Comparison of ENCODE assay signal across 8 cellular contexts in genomic region chr22:41021039-41021654, GRCh38.
DNase-seq lines count a peak whose midpoint lies in the region; ATAC-seq and TF ChIP-seq lines count a peak whose summit lies in the region.

No MANE protein-coding gene starts in this region.

- H3K4me1 ChIP-seq in trophoblast cell (ENCODE audit: control insufficient read depth in 1 of 2, insufficient read depth in 2 of 2, low read length in 2 of 2): peaks cover 6 to 8% of the 10 kb centered on the region in 2 experiments

- DNase-seq in NCI-H1694 treated with DMSO at 0.1 percent for 48 hours (lab: John Stamatoyannopoulos, UW): peak; percentile 34
- no peak for DNase-seq in NCI-H1694 (lab: John Stamatoyannopoulos, UW)
- no peak for DNase-seq in fibroblast of the aortic adventitia (ENCODE audit: low read depth)
- peak; percentile 35 to 58 for DNase-seq in trophoblast cell
- no peak for DNase-seq in COR-L47 (lab: John Stamatoyannopoulos, UW)
- no peak for DNase-seq in NCI-H82 (lab: John Stamatoyannopoulos, UW)

- peak overlapping the region; percentile 98 for H3K18ac ChIP-seq in trophoblast cell (ENCODE audit: low read length)

- peaks cover 19% of the 10 kb centered on the region for H3K79me1 ChIP-seq in trophoblast cell (ENCODE audit: low read length)

- no peak overlapping the region for H3K23ac ChIP-seq in trophoblast cell (ENCODE audit: low read length)

- no peaks in the 10 kb centered on the region for H3K9me3 ChIP-seq in trophoblast cell (ENCODE audit: insufficient read depth, low read depth, low read length)

- peaks cover 13% of the 10 kb centered on the region for H3K79me2 ChIP-seq in trophoblast cell (ENCODE audit: control insufficient read depth, insufficient read depth, low read length, poor library complexity)

- TF ChIP-seq CTCF in VCaP (conservative IDR thresholded peaks at IDR 0.05) (no peak), fibroblast of the aortic adventitia (IDR thresholded peaks at IDR 0.05; ENCODE audit: insufficient read depth, low read length) (no peak)

- H2BK120ac ChIP-seq in trophoblast cell (ENCODE audit: insufficient read depth, low read length, poor library complexity): peak overlapping the region; percentile 95

- H3K4me3 ChIP-seq in fibroblast of the aortic adventitia (ENCODE audit: low read depth, low read length) (peak overlapping the region; percentile 71), trophoblast cell (ENCODE audit: low read depth, low read length) (peak overlapping the region; percentile 74)

- no peak for ATAC-seq in GM18511 (IDR thresholded peaks at IDR 0.05; ENCODE audit: unreplicated experiment)

- peak overlapping the region; percentile 67 for H3K4me2 ChIP-seq in trophoblast cell (ENCODE audit: low read length)

- peak overlapping the region; percentile 76 for H2BK12ac ChIP-seq in trophoblast cell (ENCODE audit: low read length)

- peak overlapping the region; percentile 100 for H4K91ac ChIP-seq in trophoblast cell (ENCODE audit: low read depth, low read length)

- peak overlapping the region; percentile 88 for H2BK5ac ChIP-seq in trophoblast cell (ENCODE audit: low read depth, low read length, poor library complexity)

- peak overlapping the region; percentile 85 for H2AFZ ChIP-seq in trophoblast cell (ENCODE audit: insufficient read depth, low read length, poor library complexity)

- peak overlapping the region; percentile 53 for H3K4ac ChIP-seq in trophoblast cell (ENCODE audit: low read depth, low read length)

- no peaks in the 10 kb centered on the region for H3K36me3 ChIP-seq in trophoblast cell (ENCODE audit: control insufficient read depth in 1 of 2, insufficient read depth in 2 of 2, low read length in 2 of 2)

- peak overlapping the region; percentile 97 for H3K27ac ChIP-seq in VCaP
- peak overlapping the region; percentile 90 for H3K27ac ChIP-seq in trophoblast cell (ENCODE audit: low read depth, low read length)

- no peaks in the 10 kb centered on the region for H3K27me3 ChIP-seq in trophoblast cell (ENCODE audit: insufficient read depth, low read length)

- H4K12ac ChIP-seq in trophoblast cell (ENCODE audit: low read depth, low read length): peak overlapping the region; percentile 83

- H3K9ac ChIP-seq in trophoblast cell (ENCODE audit: low read length): peak overlapping the region; percentile 79

- peak overlapping the region; percentile 95 for H3K14ac ChIP-seq in trophoblast cell (ENCODE audit: low read length)

- WGBS in trophoblast cell (ENCODE audit: extremely low coverage, insufficient coverage, insufficient read length): no CpG with 5 or more reads among the region's 20 CpGs

- H2AK5ac ChIP-seq in trophoblast cell (ENCODE audit: low read length): peak overlapping the region; percentile 95

- peak overlapping the region; percentile 96 for H4K8ac ChIP-seq in trophoblast cell (ENCODE audit: low read depth, low read length)

Comparison
In these comparisons a context has a peak if more than half of its experiments do, and no peak if none do; other contexts are left out.
1. DNase-seq: peak in NCI-H1694 treated with DMSO at 0.1 percent for 48 hours (single experiment) and trophoblast cell (2 of 2); none in NCI-H1694 (single experiment), fibroblast of the aortic adventitia (single experiment), COR-L47 (single experiment) and NCI-H82 (single experiment).